20 cellular contexts compared by ENCODE assay signal in the genomic region with DNA sequence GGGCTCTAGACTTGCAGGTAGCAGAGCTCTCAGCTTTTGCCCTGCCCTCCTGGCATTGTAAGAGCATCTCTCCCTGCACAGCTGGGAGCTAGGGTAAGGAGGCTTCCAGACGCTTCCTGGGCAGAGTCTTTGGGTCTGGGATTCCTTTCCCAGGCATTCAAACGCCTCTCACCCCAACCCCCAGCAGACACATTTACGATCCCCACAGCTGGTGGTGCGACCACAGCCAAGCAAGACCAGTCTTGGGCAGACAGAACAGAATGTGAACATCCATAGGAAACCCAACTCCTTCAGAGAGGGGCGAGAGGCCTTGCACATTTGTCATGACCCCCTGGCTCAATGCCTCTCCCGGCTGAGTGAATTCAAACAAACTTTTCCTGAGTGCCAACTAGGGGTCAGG.
"Had no signal": no experiment of that assay in that cellular context is flagged by ENCODE, and none has a peak within 500 bp of the region (broad histone marks: within the 10 kb centered on the region; RNA-seq: fewer than 3 reads in every experiment).

No MANE protein-coding gene starts in this region.

- DNase-seq: erythroblast; foreskin keratinocyte; head of caudate nucleus; kidney; left cardiac atrium; left ventricle myocardium inferior; lower lobe of right lung; occipital lobe; psoas muscle; retina; right lobe of liver; stimulated activated CD4-positive, alpha-beta T cell treated with anti-CD3 and anti-CD28 coated beads, Interleukin-2, amount 100 ng/mL, for 24 hours; stimulated activated CD4-positive, alpha-beta T cell treated with anti-CD3 and anti-CD28 coated beads, Interleukin-4, amount 100 ng/mL, for 4 hours; stimulated activated naive B cell treated with anti-CD40 and anti-IgM and Interleukin-4, amounts not matched to agents 10 μg/mL and 1 μg/mL and 100 μg/mL, for 72 hours; stimulated activated naive CD8-positive, alpha-beta T cell treated with anti-CD3 and anti-CD28 coated beads, Interleukin-15, amount 100 ng/mL, for 72 hours; transverse colon had no signal

- H3K4me1 ChIP-seq: foreskin keratinocyte, left ventricle myocardium inferior, lower lobe of right lung, parathyroid adenoma, psoas muscle, right lobe of liver, transverse colon had no signal

- H3K27me3 ChIP-seq: foreskin keratinocyte, hepatocyte, right lobe of liver, transverse colon had no signal

- H3K9ac ChIP-seq: parathyroid adenoma had no signal

- H3K36me3 ChIP-seq: left ventricle myocardium inferior, lower lobe of right lung, right lobe of liver, thoracic aorta, transverse colon had no signal

- H3K27ac ChIP-seq: foreskin keratinocyte, hepatocyte, left ventricle myocardium inferior, lower lobe of right lung, parathyroid adenoma, psoas muscle, right lobe of liver, skin epidermis, thoracic aorta, transverse colon had no signal

- H3K4me2 ChIP-seq: hepatocyte had no signal

- H3K9me3 ChIP-seq: left ventricle myocardium inferior, lower lobe of right lung, psoas muscle, right lobe of liver, thoracic aorta, transverse colon had no signal

- ATAC-seq: foreskin keratinocyte; left cardiac atrium; lower lobe of right lung; right lobe of liver; stimulated activated naive B cell treated with anti-CD40 and anti-IgM and Interleukin-4, amounts not matched to agents 10 μg/mL and 1 μg/mL and 100 μg/mL, for 72 hours; stimulated activated naive CD8-positive, alpha-beta T cell treated with anti-CD3 and anti-CD28 coated beads, Interleukin-15, amount 100 ng/mL, for 72 hours had no signal

- H2AFZ ChIP-seq: hepatocyte, parathyroid adenoma had no signal

- H3K79me2 ChIP-seq: hepatocyte, parathyroid adenoma had no signal

- H3K4me3 ChIP-seq: hepatocyte, left ventricle myocardium inferior, lower lobe of right lung, psoas muscle, right lobe of liver, skin epidermis, thoracic aorta, transverse colon had no signal
